Comparison of ENCODE assay signal across 17 cellular contexts in the genomic region with DNA sequence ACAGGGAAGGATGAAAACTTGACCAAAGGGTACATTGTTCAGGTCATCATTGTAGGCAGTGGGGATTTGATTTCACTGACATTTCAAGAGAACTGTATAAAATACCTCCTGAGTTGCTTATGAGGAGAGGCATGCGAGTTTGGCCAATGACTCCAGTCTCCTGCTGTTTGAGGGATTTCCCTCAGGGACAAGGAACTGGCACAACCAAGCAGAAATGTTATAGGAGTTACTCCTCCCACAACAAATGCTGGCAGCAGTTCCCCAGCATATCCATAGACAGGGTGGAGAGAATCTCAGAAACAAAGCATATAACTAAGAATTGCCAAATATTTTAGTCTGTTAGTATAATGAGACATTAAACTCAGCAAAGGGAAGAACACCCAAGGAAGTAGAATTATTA. TPM values are rescaled to one million over a fixed set of nuclear protein-coding genes. Genes with fewer than 3 reads are reported as not detected.
"Had no signal": no experiment of that assay in that cellular context is flagged by ENCODE, and none has a peak within 500 bp of the region (broad histone marks: within the 10 kb centered on the region; RNA-seq: fewer than 3 reads in every experiment).

No MANE protein-coding gene starts in this region.

- H3K9me3 ChIP-seq: esophagus squamous epithelium, neutrophil, prostate gland, thyroid gland, uterus had no signal

- H3K27ac ChIP-seq: esophagus squamous epithelium, lower lobe of right lung, neutrophil, prostate gland, thyroid gland had no signal

- H3K27me3 ChIP-seq: esophagus squamous epithelium, neutrophil, stomach, thyroid gland, uterus had no signal

- ATAC-seq: activated T-helper 17 cell treated with anti-CD3 and anti-CD28 coated beads, Interleukin-2, amount 50 U/mL, for 72 hours; lower lobe of right lung had no signal

- H3K4me1 ChIP-seq: esophagus squamous epithelium, lower lobe of right lung, prostate gland, thyroid gland, uterus had no signal

- DNase-seq: activated CD4-positive, alpha-beta T cell treated with anti-CD3 and anti-CD28 coated beads, Interleukin-2, amount 10 ng/mL, durations not matched to agents 7 days and 5 days; activated CD4-positive, CD25-positive, alpha-beta regulatory T cell; activated naive CD4-positive, alpha-beta T cell treated with anti-CD3 and anti-CD28 coated beads for 36 hours; activated T-cell treated with anti-CD3 and anti-CD28 coated beads for 4 hours; esophagus squamous epithelium; hippocampal formation; lower lobe of right lung; midbrain; naive B cell; stomach; T-helper 2 cell; thyroid gland had no signal

- H3K36me3 ChIP-seq: esophagus squamous epithelium, lower lobe of right lung, neutrophil, prostate gland, stomach, thyroid gland, uterus had no signal

- H3K4me3 ChIP-seq: esophagus squamous epithelium, lower lobe of right lung, prostate gland, stomach, thyroid gland, uterus had no signal

RNA-seq across cellular contexts. Expression of a gene that starts 47.2 kb away (rescaled TPM):
- total RNA-seq: activated CD4-positive, alpha-beta T cell treated with anti-CD3 and anti-CD28 coated beads, Interleukin-2, amount 10 ng/mL, durations not matched to agents 7 days and 5 days; activated CD8-positive, alpha-beta memory T cell treated with anti-CD3 and anti-CD28 coated beads for 36 hours; activated naive CD4-positive, alpha-beta T cell treated with anti-CD3 and anti-CD28 coated beads for 36 hours; activated T-helper 17 cell treated with anti-CD3 and anti-CD28 coated beads, Interleukin-2, amount 50 U/mL, for 72 hours had no signal
